Comparison of ENCODE assay signal across 2 cellular contexts in genomic region chr18:12283256-12283655, GRCh38.
TF ChIP-seq lines count a peak whose summit lies in the region.

No MANE protein-coding gene starts in this region.

TF ChIP-seq in GM23338, 12 proteins besides CTCF, POLR2A, EP300 and RAD21 (continued from another document):
- TF ChIP-seq REST (IDR thresholded peaks at IDR 0.05; ENCODE audit: unreplicated experiment) (no peak), ETS1 (IDR thresholded peaks at IDR 0.05) (no peak), ZNF331 (CRISPR knock-in tag; IDR thresholded peaks at IDR 0.05; ENCODE audit: low read depth) (no peak), STAT1 (IDR thresholded peaks at IDR 0.05; ENCODE audit: unreplicated experiment) (no peak), ZNF114 (CRISPR knock-in tag; IDR thresholded peaks at IDR 0.05) (no peak), JUNB (IDR thresholded peaks at IDR 0.05; ENCODE audit: unreplicated experiment) (no peak), EZH2 (IDR thresholded peaks at IDR 0.05; ENCODE audit: low read depth, unreplicated experiment) (no peak), POLR2AphosphoS5 (IDR thresholded peaks at IDR 0.05; ENCODE audit: low read depth) (no peak), CREB1 (CRISPR knock-in tag; IDR thresholded peaks at IDR 0.05; ENCODE audit: low read depth) (no peak), NANOG (IDR thresholded peaks at IDR 0.05; ENCODE audit: borderline replicate concordance) (no peak), ZNF462 (CRISPR knock-in tag; IDR thresholded peaks at IDR 0.05) (no peak)

TF ChIP-seq in SK-N-SH, 30 proteins besides CTCF, POLR2A, EP300 and RAD21 (continued from another document):
- TF ChIP-seq USF1 (IDR thresholded peaks at IDR 0.05; ENCODE audit: borderline replicate concordance, low read depth) (no peak), RXRA (IDR thresholded peaks at IDR 0.05; ENCODE audit: borderline replicate concordance, low read depth) (no peak), IRF3 (IDR thresholded peaks at IDR 0.05; ENCODE audit: low read depth, low read length) (no peak), RFX5 (IDR thresholded peaks at IDR 0.05; ENCODE audit: low read length) (no peak)
